ENCODE assay signal across 12 cellular contexts in genomic region chr4:123939621-123940020, GRCh38.
DNase-seq lines count a peak whose midpoint lies in the region; ATAC-seq and FAIRE-seq lines count a peak whose summit lies in the region.
"Had no signal": no experiment of that assay in that cellular context is flagged by ENCODE, and none has a peak within 500 bp of the region (broad histone marks: within the 10 kb centered on the region; RNA-seq: fewer than 3 reads in every experiment).

No MANE protein-coding gene starts in this region.

- peaks cover 8% of the 10 kb centered on the region; the same call in 1 of the 2 replicates for H3F3A ChIP-seq in GM23248 (ENCODE audit: insufficient read depth)

- H3K4me3 ChIP-seq in GM23248 = no peak overlapping the region

- FAIRE-seq in RCC 7860 (lab: Jason Lieb, UNC) = no peak
- FAIRE-seq: TTC549 had no signal

- no peaks in the 10 kb centered on the region for H3K36me3 ChIP-seq in GM23248 (ENCODE audit: low read depth)

- no peak overlapping the region for H3K9ac ChIP-seq in GM23248

- H3K27ac ChIP-seq in GM23248 = no peak overlapping the region

- no peaks in the 10 kb centered on the region for H3K9me3 ChIP-seq in GM23248 (ENCODE audit: low read depth)

- peak; percentile 78 for DNase-seq in GM23248
- DNase-seq in RCC 7860 (ENCODE audit: low spot score) = peak; percentile 42
- DNase-seq in fibroblast of gingiva (ENCODE audit: low read depth) = peak; percentile 53
- peak; percentile 24 for DNase-seq in pons (ENCODE audit: low spot score)
- no peak for DNase-seq in nucleus accumbens (lab: John Stamatoyannopoulos, UW)
- no peak for DNase-seq in medulla oblongata (ENCODE audit: extremely low spot score)
- DNase-seq: GDM1; H9; naive thymus-derived CD8-positive, alpha-beta T cell; NCI-H1092 had no signal

- H2AFZ ChIP-seq in GM23248 = no peak overlapping the region

- H3K27me3 ChIP-seq in GM23248 (replicated peaks; ENCODE audit: insufficient read depth) = no peaks in the 10 kb centered on the region

- 0 out of 2 replicates have a peak, but pooled peaks cover 3% of the 10 kb centered on the region for H3K9me2 ChIP-seq in GM23248 (ENCODE audit: insufficient read depth)

- 80 to 94% methylated on average over 1 of the region's 1 CpG for WGBS in GM23248 (ENCODE audit: low coverage in 1 of 2, low lambda C conversion rate in 2 of 2, missing lambda C conversion rate in 2 of 2), 2 experiments

- ATAC-seq in HG03432 (IDR thresholded peaks at IDR 0.05; ENCODE audit: unreplicated experiment) = no peak
- ATAC-seq: naive thymus-derived CD8-positive, alpha-beta T cell had no signal

- H3K79me2 ChIP-seq in GM23248 (ENCODE audit: insufficient read depth) = no peaks in the 10 kb centered on the region

- H4K20me1 ChIP-seq in GM23248 (ENCODE audit: insufficient read depth) = no peaks in the 10 kb centered on the region

- H3K4me2 ChIP-seq in GM23248 (ENCODE audit: unreplicated experiment) = no peak overlapping the region

- H3K4me1 ChIP-seq in GM23248 (ENCODE audit: insufficient read depth) = peaks cover 27% of the 10 kb centered on the region

- in situ Hi-C loops in GM23248 (cut with MboI) = no loop called here

Comparison
In these comparisons a context has a peak if more than half of its experiments do, and no peak if none do; other contexts are left out.
1. DNase-seq: peak in GM23248 (single experiment), RCC 7860 (single experiment), fibroblast of gingiva (single experiment) and pons (single experiment); none in nucleus accumbens (0 of 56) and medulla oblongata (single experiment).